14 cellular contexts compared by ENCODE assay signal in the genomic region with DNA sequence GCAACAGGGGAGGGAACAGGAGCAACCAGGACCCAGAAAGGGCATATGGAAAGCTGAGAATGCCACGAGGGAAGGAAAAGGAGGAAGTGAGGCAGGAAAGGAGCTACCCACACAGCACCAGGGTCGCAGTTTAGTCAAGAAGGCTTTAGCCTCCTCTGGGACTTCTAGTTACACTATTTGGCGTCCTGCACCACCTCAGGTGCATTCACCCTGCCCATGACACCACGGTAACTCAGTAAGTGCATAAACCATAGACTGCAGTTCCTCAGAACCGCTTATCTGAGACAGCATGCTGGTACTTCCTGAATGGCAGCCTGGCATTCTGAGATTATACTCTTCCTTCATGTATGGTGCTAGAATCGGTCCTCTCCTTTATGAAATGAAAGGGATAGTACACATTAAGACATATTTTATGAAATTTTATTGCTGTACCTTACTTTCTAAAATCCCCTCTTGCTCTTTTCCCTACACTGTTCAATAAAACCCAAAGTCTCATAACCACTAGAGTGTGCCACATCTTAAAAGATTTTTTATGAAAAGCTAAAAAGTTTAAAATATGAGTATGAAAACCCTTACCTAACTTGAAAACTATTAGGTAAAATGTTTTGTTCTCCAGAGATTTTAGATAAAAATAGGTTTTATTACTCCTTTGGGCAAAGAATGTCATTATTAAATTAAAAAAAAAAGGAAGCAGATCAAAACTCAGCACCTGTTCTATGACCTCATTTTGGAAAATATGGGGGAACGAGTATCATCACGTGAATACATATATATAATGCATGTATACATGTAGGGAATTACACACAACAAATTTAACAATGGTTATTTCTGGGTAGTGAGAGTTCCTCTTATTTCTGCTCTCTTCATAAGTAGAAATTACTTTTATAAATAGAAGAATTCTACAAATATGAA.
DNase-seq lines count a peak whose midpoint lies in the region; ATAC-seq, FAIRE-seq and TF ChIP-seq lines count a peak whose summit lies in the region.
"Had no signal": no experiment of that assay in that cellular context is flagged by ENCODE, and none has a peak within 500 bp of the region (broad histone marks: within the 10 kb centered on the region; RNA-seq: fewer than 3 reads in every experiment).

No MANE protein-coding gene starts in this region.

- intact Hi-C loops in activated CD4-positive, alpha-beta T cell treated with anti-CD3 and anti-CD28 coated beads for 36 hours (cut with DNase I, micrococcal nuclease), result loop anchor here (1.0 to 5.0 kb wide), 4 partner anchors 15 to 230 kb away; a partner anchor contains a TSS
- intact Hi-C loops in PC-9 (cut with micrococcal nuclease; ENCODE audit: unreplicated experiment), result no loop called here
- intact Hi-C loops in GM12878 (cut with micrococcal nuclease; ENCODE audit: unreplicated experiment), result loop anchor here (2.0 kb wide), 1 partner anchor 37 kb away; no protein-coding TSS in a partner anchor

- CTCF ChIA-PET in activated CD4-positive, alpha-beta T cell treated with anti-CD3 and anti-CD28 coated beads for 36 hours (lab: Charles Lee), result interaction anchor here (0.6 kb wide), 2 partner anchors 71 to 104 kb away, joined by 3 read pairs; no protein-coding TSS in a partner anchor
- CTCF ChIA-PET in activated CD4-positive, alpha-beta T cell treated with anti-CD3 and anti-CD28 coated beads, Interleukin-2, amount 10 ng/mL, durations not matched to agents 7 days and 5 days (lab: Charles Lee), result interaction anchor here (0.8 kb wide), 1 partner anchor 12 kb away, joined by 3 read pairs; no protein-coding TSS in a partner anchor
- CTCF ChIA-PET in PC-9 (lab: Charles Lee), result interaction anchor here (0.6 kb wide), 1 partner anchor 20 kb away, joined by 3 read pairs; no protein-coding TSS in a partner anchor
- CTCF ChIA-PET in GM12878 (lab: Yijun Ruan, JAX), result interaction anchor here (1.1 to 1.6 kb wide), 7 partner anchors 18 to 229 kb away, joined by 3 to 11 read pairs (median 4); no protein-coding TSS in a partner anchor

- 2% methylated on average over 8 of the region's 8 CpGs for WGBS in GM12878 (ENCODE audit: insufficient coverage, insufficient replicate concordance, low lambda C conversion rate, missing lambda C conversion rate)

- H3K4me2 ChIP-seq in PC-9 (no peak overlapping the region), GM12878 (ENCODE audit: control insufficient read depth, insufficient read depth) (no peak overlapping the region)
- H3K4me2 ChIP-seq: neural progenitor cell had no signal

- H3K36me3 ChIP-seq in PC-9 (ENCODE audit: low read depth) (no peaks in the 10 kb centered on the region), GM12878 (ENCODE audit: control insufficient read depth in 2 of 2, insufficient read depth in 2 of 2, low read length in 1 of 2) (no peaks in the 10 kb centered on the region)
- H3K36me3 ChIP-seq: esophagus muscularis mucosa, neural progenitor cell, stomach had no signal

- H3K9me3 ChIP-seq in PC-9 (ENCODE audit: insufficient read depth, low read depth) (peaks cover 5% of the 10 kb centered on the region; the same call in 1 of the 2 replicates), GM12878 (replicated peaks; ENCODE audit: control insufficient read depth, insufficient read depth, low read length) (no peaks in the 10 kb centered on the region)
- H3K9me3 ChIP-seq: esophagus muscularis mucosa, stomach had no signal

- H3K27me3 Mint-ChIP-seq in activated CD4-positive, alpha-beta T cell treated with anti-CD3 and anti-CD28 coated beads for 36 hours, result no peaks in the 10 kb centered on the region
- no peaks in the 10 kb centered on the region for H3K27me3 Mint-ChIP-seq in activated CD4-positive, alpha-beta T cell treated with anti-CD3 and anti-CD28 coated beads, Interleukin-2, amount 10 ng/mL, durations not matched to agents 7 days and 5 days

- peak; percentile 79 for ATAC-seq in activated CD4-positive, alpha-beta T cell treated with anti-CD3 and anti-CD28 coated beads for 36 hours
- peak; percentile 76 for ATAC-seq in GM12878
- ATAC-seq in GM19395 (IDR thresholded peaks at IDR 0.05; ENCODE audit: unreplicated experiment), result no peak
- ATAC-seq in GM21717 (IDR thresholded peaks at IDR 0.05; ENCODE audit: unreplicated experiment), result no peak

- POLR2A ChIA-PET in activated CD4-positive, alpha-beta T cell treated with anti-CD3 and anti-CD28 coated beads for 36 hours (lab: Charles Lee), result no interaction called here
- POLR2A ChIA-PET in activated CD4-positive, alpha-beta T cell treated with anti-CD3 and anti-CD28 coated beads, Interleukin-2, amount 10 ng/mL, durations not matched to agents 7 days and 5 days (lab: Charles Lee), result no interaction called here
- POLR2A ChIA-PET in PC-9 (lab: Charles Lee; ENCODE audit: unreplicated experiment) (no interaction called here), GM12878 (lab: Charles Lee) (no interaction called here)

- peaks cover 2% of the 10 kb centered on the region for H3K9me3 Mint-ChIP-seq in activated CD4-positive, alpha-beta T cell treated with anti-CD3 and anti-CD28 coated beads for 36 hours (ENCODE audit: low read depth)
- peaks cover 3% of the 10 kb centered on the region for H3K9me3 Mint-ChIP-seq in activated CD4-positive, alpha-beta T cell treated with anti-CD3 and anti-CD28 coated beads, Interleukin-2, amount 10 ng/mL, durations not matched to agents 7 days and 5 days

- RAD21 ChIA-PET in GM12878 (lab: Charles Lee; ENCODE audit: unreplicated experiment), result interaction anchor here (0.9 to 1.8 kb wide), 7 partner anchors 25 to 229 kb away, joined by 3 to 14 read pairs (median 4); no protein-coding TSS in a partner anchor

- H3K79me2 ChIP-seq in PC-9 (ENCODE audit: low read depth) (no peaks in the 10 kb centered on the region), GM12878 (ENCODE audit: control insufficient read depth, insufficient read depth, low read length) (no peaks in the 10 kb centered on the region)

- TF ChIP-seq CTCF in PC-9 (conservative IDR thresholded peaks at IDR 0.05), result no peak
- TF ChIP-seq CTCF in GM12878 (IDR thresholded peaks at IDR 0.05 in 2 of 3, conservative IDR thresholded peaks at IDR 0.05 in 1 of 3; ENCODE audit: control insufficient read depth in 2 of 3, extremely low read depth in 1 of 3, insufficient read depth in 1 of 3, low read depth in 3 of 3, low read length in 3 of 3), result no peak; a peak in 1 of 6 replicates

- no peak for TF ChIP-seq RAD21 in GM12878 (IDR thresholded peaks at IDR 0.05; ENCODE audit: insufficient read depth, low read depth, low read length)

- DNase-seq in activated CD4-positive, alpha-beta T cell treated with anti-CD3 and anti-CD28 coated beads for 36 hours, result peak; percentile 18
- DNase-seq in activated CD4-positive, alpha-beta T cell treated with anti-CD3 and anti-CD28 coated beads, Interleukin-2, amount 10 ng/mL, durations not matched to agents 7 days and 5 days, result no peak
- DNase-seq in PC-9, result no peak
- DNase-seq in GM12878 (ENCODE audit: low read depth, low spot score), result no peak
- peak; percentile 2 for DNase-seq in stimulated activated CD8-positive, alpha-beta memory T cell treated with anti-CD3 and anti-CD28 coated beads, Interleukin-7, amount 100 ng/mL, for 24 hours (ENCODE audit: low read depth)
- DNase-seq in NK-92 (lab: John Stamatoyannopoulos, UW; ENCODE audit: unreplicated experiment), result no peak
- DNase-seq: NCI-H146, stomach had no signal

- no peak for TF ChIP-seq POLR2A in GM12878 (IDR thresholded peaks at IDR 0.05; ENCODE audit: low read depth, low read length)

- peaks cover under 1% of the 10 kb centered on the region for H3K36me3 Mint-ChIP-seq in activated CD4-positive, alpha-beta T cell treated with anti-CD3 and anti-CD28 coated beads for 36 hours (ENCODE audit: low read depth)
- H3K36me3 Mint-ChIP-seq in activated CD4-positive, alpha-beta T cell treated with anti-CD3 and anti-CD28 coated beads, Interleukin-2, amount 10 ng/mL, durations not matched to agents 7 days and 5 days (ENCODE audit: low read depth), result peaks cover under 1% of the 10 kb centered on the region

- no peak overlapping the region for H3K4me3 ChIP-seq in PC-9
- no peak overlapping the region for H3K4me3 ChIP-seq in GM12878
- H3K4me3 ChIP-seq: esophagus muscularis mucosa, neural progenitor cell, stomach had no signal

- SMC1A ChIA-PET in GM12878 (lab: Charles Lee; ENCODE audit: uncharacterized antibody, unreplicated experiment), result interaction anchor here (0.5 to 1.5 kb wide), 8 partner anchors 12 to 230 kb away, joined by 3 to 9 read pairs (median 4); no protein-coding TSS in a partner anchor

- H3K4me3 Mint-ChIP-seq in activated CD4-positive, alpha-beta T cell treated with anti-CD3 and anti-CD28 coated beads for 36 hours, result peak overlapping the region; percentile 12
- H3K4me3 Mint-ChIP-seq in activated CD4-positive, alpha-beta T cell treated with anti-CD3 and anti-CD28 coated beads, Interleukin-2, amount 10 ng/mL, durations not matched to agents 7 days and 5 days, result no peak overlapping the region
- H3K4me3 Mint-ChIP-seq: neural progenitor cell had no signal

- H3K27me3 ChIP-seq in PC-9 (ENCODE audit: insufficient read depth, low read depth) (no peaks in the 10 kb centered on the region), GM12878 (replicated peaks in 1 of 2; ENCODE audit: control insufficient read depth in 2 of 2, insufficient read depth in 2 of 2, low read length in 1 of 2) (no peaks in the 10 kb centered on the region)
- H3K27me3 ChIP-seq: esophagus muscularis mucosa, neural progenitor cell, stomach had no signal

- H4K20me1 ChIP-seq in PC-9 (ENCODE audit: insufficient read depth) (no peaks in the 10 kb centered on the region), GM12878 (ENCODE audit: control insufficient read depth, insufficient read depth) (no peaks in the 10 kb centered on the region)

- no peaks in the 10 kb centered on the region; the same call in none of the 2 replicates for H3F3A ChIP-seq in PC-9 (ENCODE audit: insufficient read depth, low read depth)

- in situ Hi-C loops in GM12878 (cut with MboI), result no loop called here

- no peaks in the 10 kb centered on the region for H3K9me2 ChIP-seq in PC-9 (ENCODE audit: insufficient read depth)

- BruUV-seq in PC-9 (replicated peaks; lab: Mats Ljungman, UMichigan) (no TSS peak), GM12878 (replicated peaks; lab: Mats Ljungman, UMichigan) (no TSS peak)

- H3K27ac ChIP-seq in PC-9 (no peak overlapping the region), GM12878 (ENCODE audit: control insufficient read depth, insufficient read depth) (no peak overlapping the region)
- H3K27ac ChIP-seq: esophagus muscularis mucosa, neural progenitor cell had no signal

- H3K4me1 ChIP-seq in PC-9 (replicated peaks; ENCODE audit: insufficient read depth), result peaks cover 12% of the 10 kb centered on the region; the same call in 1 of the 2 replicates
- H3K4me1 ChIP-seq in GM12878 (ENCODE audit: control insufficient read depth, insufficient read depth, low read length), result peaks cover 14% of the 10 kb centered on the region
- H3K4me1 ChIP-seq: neural progenitor cell had no signal

- peak overlapping the region; percentile 69 for H3K27ac Mint-ChIP-seq in activated CD4-positive, alpha-beta T cell treated with anti-CD3 and anti-CD28 coated beads for 36 hours
- H3K27ac Mint-ChIP-seq in activated CD4-positive, alpha-beta T cell treated with anti-CD3 and anti-CD28 coated beads, Interleukin-2, amount 10 ng/mL, durations not matched to agents 7 days and 5 days, result no peak overlapping the region
- H3K27ac Mint-ChIP-seq: neural progenitor cell had no signal

- H2AFZ ChIP-seq in PC-9, result peak overlapping the region; percentile 56; the same call in 1 of the 2 replicates
- no peak overlapping the region for H2AFZ ChIP-seq in GM12878 (ENCODE audit: control insufficient read depth, low read depth, low read length)
- H2AFZ ChIP-seq: neural progenitor cell had no signal

- no peak for TF ChIP-seq EP300 in GM12878 (IDR thresholded peaks at IDR 0.05; ENCODE audit: borderline replicate concordance in 1 of 2, control insufficient read depth in 1 of 2, low read depth in 2 of 2, low read length in 2 of 2)

- H3K4me1 Mint-ChIP-seq in activated CD4-positive, alpha-beta T cell treated with anti-CD3 and anti-CD28 coated beads for 36 hours, result peaks cover 47% of the 10 kb centered on the region
- peaks cover 26% of the 10 kb centered on the region for H3K4me1 Mint-ChIP-seq in activated CD4-positive, alpha-beta T cell treated with anti-CD3 and anti-CD28 coated beads, Interleukin-2, amount 10 ng/mL, durations not matched to agents 7 days and 5 days

- no peak for FAIRE-seq in GM12878 (lab: Jason Lieb, UNC)
- FAIRE-seq: A204.1, islet of Langerhans had no signal

- H3K9ac ChIP-seq in GM12878 (ENCODE audit: control insufficient read depth, insufficient read depth, low read length), result no peak overlapping the region
- H3K9ac ChIP-seq: neural progenitor cell had no signal

Comparison
In these comparisons a context has a peak if more than half of its experiments do, and no peak if none do; other contexts are left out.
1. DNase-seq: peak in activated CD4-positive, alpha-beta T cell treated with anti-CD3 and anti-CD28 coated beads for 36 hours (single experiment) and stimulated activated CD8-positive, alpha-beta memory T cell treated with anti-CD3 and anti-CD28 coated beads, Interleukin-7, amount 100 ng/mL, for 24 hours (single experiment); none in activated CD4-positive, alpha-beta T cell treated with anti-CD3 and anti-CD28 coated beads, Interleukin-2, amount 10 ng/mL, durations not matched to agents 7 days and 5 days (single experiment), PC-9 (0 of 2), GM12878 (single experiment) and NK-92 (single experiment).
2. ATAC-seq: peak in activated CD4-positive, alpha-beta T cell treated with anti-CD3 and anti-CD28 coated beads for 36 hours (single experiment) and GM12878 (single experiment); none in GM19395 (single experiment) and GM21717 (single experiment).